18 cellular contexts compared by ENCODE assay signal in genomic region chr10:49151481-49151880, GRCh38.
"Had no signal": no experiment of that assay in that cellular context is flagged by ENCODE, and none has a peak within 500 bp of the region (broad histone marks: within the 10 kb centered on the region; RNA-seq: fewer than 3 reads in every experiment).

No MANE protein-coding gene starts in this region.

- H3K9ac ChIP-seq: KMS-11 had no signal

- FAIRE-seq: HTR-8/SVneo had no signal

- ATAC-seq: Panc1, PC-3 had no signal

- H3K27ac ChIP-seq: HL-60, KMS-11, RWPE1 had no signal

- DNase-seq: Kasumi-1, MV-4-11, NCI-H1048, NCI-H1105, NCI-H1417, NCI-H1436 treated with DMSO at 0.1 percent for 48 hours, NCI-H1694, NCI-H187 treated with DMSO at 0.1 percent for 48 hours, NCI-H2029 treated with DMSO at 0.1 percent for 48 hours, NCI-H2227 treated with DMSO at 0.1 percent for 48 hours, NCI-H524, PC-3, SHP77 had no signal

- H3K4me2 ChIP-seq: KMS-11 had no signal
